22 cellular contexts compared by ENCODE assay signal in the genomic region with DNA sequence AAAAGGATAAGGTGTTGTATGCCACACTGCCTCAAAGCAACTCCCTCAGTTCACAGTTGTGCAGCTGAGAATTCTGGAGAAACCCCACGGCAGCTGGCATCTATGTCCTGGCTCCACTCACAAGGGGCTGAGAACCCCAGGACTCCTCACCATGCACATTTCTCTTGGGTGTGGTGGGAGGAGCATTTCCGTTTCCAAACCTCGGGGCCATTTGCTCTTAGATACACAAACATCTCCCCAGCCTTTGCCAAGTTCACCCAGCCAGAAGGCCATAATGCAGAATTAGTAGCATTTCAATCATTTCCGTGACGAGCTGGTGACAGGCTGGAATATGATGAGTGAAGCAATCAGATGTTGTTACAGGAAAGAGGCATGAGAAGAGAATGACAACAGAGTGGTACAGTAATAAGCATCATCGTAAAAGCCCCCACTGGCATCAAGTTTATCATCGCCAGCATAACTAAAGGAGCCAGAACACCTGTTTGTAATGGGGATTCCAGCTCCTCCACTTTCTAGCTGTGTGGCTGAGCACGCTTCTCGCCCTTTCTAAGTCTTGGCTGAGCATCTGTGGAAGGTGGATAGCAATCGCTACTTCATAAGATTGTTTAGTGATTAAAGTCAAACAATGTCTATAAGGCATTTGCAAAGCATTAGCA.
DNase-seq lines count a peak whose midpoint lies in the region; ATAC-seq and TF ChIP-seq lines count a peak whose summit lies in the region.
"Had no signal": no experiment of that assay in that cellular context is flagged by ENCODE, and none has a peak within 500 bp of the region (broad histone marks: within the 10 kb centered on the region; RNA-seq: fewer than 3 reads in every experiment).

No MANE protein-coding gene starts in this region.

- no peak for TF ChIP-seq CTCF in glutamatergic neuron (IDR thresholded peaks at IDR 0.05; ENCODE audit: partially characterized antibody, unreplicated experiment)

- no peaks in the 10 kb centered on the region for H3K27me3 Mint-ChIP-seq in glutamatergic neuron (ENCODE audit: unreplicated experiment)
- H3K27me3 Mint-ChIP-seq: progenitor cell of endocrine pancreas; stimulated activated naive CD8-positive, alpha-beta T cell treated with anti-CD3 and anti-CD28 coated beads, Interleukin-15, amount 100 ng/mL, for 72 hours had no signal

- peak overlapping the region; percentile 49 for H3K27ac Mint-ChIP-seq in glutamatergic neuron (ENCODE audit: unreplicated experiment)
- H3K27ac Mint-ChIP-seq: H9, memory B cell, progenitor cell of endocrine pancreas had no signal

- no peak for ATAC-seq in HG02870 (IDR thresholded peaks at IDR 0.05; ENCODE audit: unreplicated experiment)
- no peak for ATAC-seq in HG03159 (IDR thresholded peaks at IDR 0.05; ENCODE audit: unreplicated experiment)
- ATAC-seq: activated T-cell treated with anti-CD3 and anti-CD28 coated beads, Interleukin-2, amount 50 U/mL, for 4 hours; heart right ventricle; stimulated activated naive CD8-positive, alpha-beta T cell treated with anti-CD3 and anti-CD28 coated beads, Interleukin-15, amount 100 ng/mL, for 72 hours had no signal

- H3K4me1 Mint-ChIP-seq in glutamatergic neuron (ENCODE audit: low read depth, unreplicated experiment): peaks cover 6% of the 10 kb centered on the region

- peak; percentile 74 for DNase-seq in NCI-H2171 treated with DMSO at 0.1 percent for 48 hours (lab: John Stamatoyannopoulos, UW)
- no peak for DNase-seq in NCI-H2171 (lab: John Stamatoyannopoulos, UW)
- DNase-seq in NCI-H524 treated with DMSO at 0.1 percent for 48 hours (lab: John Stamatoyannopoulos, UW): peak; percentile 38
- no peak for DNase-seq in glutamatergic neuron
- DNase-seq in ureter (ENCODE audit: low spot score): peak; percentile 38
- DNase-seq in HCEC 1CT: no peak
- DNase-seq: activated CD4-positive, CD25-positive, alpha-beta regulatory T cell treated with anti-CD3 and anti-CD28 coated beads, Interleukin-2, amount 50 U/mL, for 72 hours; activated naive CD4-positive, alpha-beta T cell treated with anti-CD3 and anti-CD28 coated beads, Interleukin-2, amount 50 U/mL, for 16 hours; activated T-cell treated with anti-CD3 and anti-CD28 coated beads, Interleukin-2, amount 50 U/mL, for 4 hours; GDM1; H9; heart right ventricle; NCI-H2029; NCI-H526; nephron progenitor cell; PC-9; stimulated activated CD4-positive, alpha-beta T cell treated with anti-CD3 and anti-CD28 coated beads, Interleukin-4, amount 100 ng/mL, for 1 hour; stimulated activated naive CD8-positive, alpha-beta T cell treated with anti-CD3 and anti-CD28 coated beads, Interleukin-15, amount 100 ng/mL, for 72 hours had no signal

- no peaks in the 10 kb centered on the region for H3K9me3 Mint-ChIP-seq in glutamatergic neuron (ENCODE audit: unreplicated experiment)

- H3K36me3 Mint-ChIP-seq in glutamatergic neuron (ENCODE audit: unreplicated experiment): no peaks in the 10 kb centered on the region
- H3K36me3 Mint-ChIP-seq: memory B cell had no signal

- no peak overlapping the region for H3K4me3 Mint-ChIP-seq in glutamatergic neuron (ENCODE audit: unreplicated experiment)
- H3K4me3 Mint-ChIP-seq: activated T-cell treated with anti-CD3 and anti-CD28 coated beads, Interleukin-2, amount 50 U/mL, for 4 hours; H9; memory B cell; nephron progenitor cell; stimulated activated naive CD8-positive, alpha-beta T cell treated with anti-CD3 and anti-CD28 coated beads, Interleukin-15, amount 100 ng/mL, for 72 hours had no signal

Comparison
In these comparisons a context has a peak if more than half of its experiments do, and no peak if none do; other contexts are left out.
1. DNase-seq: peak in NCI-H2171 treated with DMSO at 0.1 percent for 48 hours (single experiment), NCI-H524 treated with DMSO at 0.1 percent for 48 hours (single experiment) and ureter (single experiment); none in NCI-H2171 (single experiment), glutamatergic neuron (single experiment) and HCEC 1CT (single experiment).